In the genomic region with DNA sequence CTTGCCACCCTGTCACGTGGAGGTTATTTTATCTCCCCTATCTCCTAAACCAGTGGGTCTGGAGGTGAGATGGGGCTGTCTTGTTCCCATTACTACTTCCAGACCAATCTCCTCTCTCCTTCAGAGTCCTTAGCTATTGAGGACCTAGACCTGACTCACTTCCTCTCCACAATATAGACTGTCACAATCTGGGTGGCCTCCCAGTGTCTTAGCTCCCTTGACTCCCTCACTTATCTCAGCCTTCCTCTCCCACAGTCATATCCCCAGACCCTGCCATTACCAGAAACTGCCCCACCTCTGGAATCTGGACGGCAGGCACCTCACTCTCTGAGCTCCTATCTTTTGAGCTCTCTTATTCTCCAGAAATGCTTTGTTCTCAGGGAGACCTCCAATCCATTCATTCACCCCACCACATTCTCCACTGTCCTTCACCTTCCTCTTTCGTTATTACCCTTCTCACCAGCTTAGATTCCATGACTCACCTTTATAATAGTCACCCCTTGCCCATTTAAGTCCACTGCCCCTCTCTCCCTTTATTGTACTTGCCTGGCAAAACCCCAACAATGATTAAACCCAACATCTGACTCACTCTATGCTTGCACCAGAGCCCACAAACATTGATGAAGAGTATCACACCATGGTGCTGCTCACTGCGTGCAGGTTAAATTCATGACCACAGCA, we compare ENCODE assay signal across 16 cellular contexts. TPM values are rescaled to one million over a fixed set of nuclear protein-coding genes. Genes with fewer than 3 reads are reported as not detected.
DNase-seq lines count a peak whose midpoint lies in the region; ATAC-seq, FAIRE-seq and TF ChIP-seq lines count a peak whose summit lies in the region.
"Had no signal": no experiment of that assay in that cellular context is flagged by ENCODE, and none has a peak within 500 bp of the region (broad histone marks: within the 10 kb centered on the region; RNA-seq: fewer than 3 reads in every experiment).

No MANE protein-coding gene starts in this region.

- no peaks in the 10 kb centered on the region for H3K9me3 Mint-ChIP-seq in activated T-cell treated with anti-CD3 and anti-CD28 coated beads, Interleukin-2, amount 50 U/mL, for 24 hours

- H3K36me3 ChIP-seq in endothelial cell of umbilical vein (ENCODE audit: control insufficient read depth in 2 of 2, extremely low read depth in 1 of 2, insufficient read depth in 2 of 2, low read length in 2 of 2): no peaks in the 10 kb centered on the region
- H3K36me3 ChIP-seq in OCI-LY7 (ENCODE audit: insufficient read depth, low read length): no peaks in the 10 kb centered on the region
- H3K36me3 ChIP-seq: brain microvascular endothelial cell had no signal

- no peak overlapping the region for H3K4me3 Mint-ChIP-seq in activated T-cell treated with anti-CD3 and anti-CD28 coated beads, Interleukin-2, amount 50 U/mL, for 24 hours
- H3K4me3 Mint-ChIP-seq: IgD-negative memory B cell had no signal

- peak; percentile 45 for ATAC-seq in GM21786 (IDR thresholded peaks at IDR 0.05; ENCODE audit: unreplicated experiment)
- ATAC-seq: left cardiac atrium had no signal

- no peak overlapping the region for H2AFZ ChIP-seq in endothelial cell of umbilical vein (ENCODE audit: low read depth, low read length)
- H2AFZ ChIP-seq in OCI-LY7 (ENCODE audit: low read length): no peak overlapping the region

- no peaks in the 10 kb centered on the region for H3K9me1 ChIP-seq in endothelial cell of umbilical vein (replicated peaks; ENCODE audit: control insufficient read depth, extremely low read depth, insufficient read depth, low read length)

- no peaks in the 10 kb centered on the region for H3K36me3 Mint-ChIP-seq in activated T-cell treated with anti-CD3 and anti-CD28 coated beads, Interleukin-2, amount 50 U/mL, for 24 hours (ENCODE audit: low read depth)
- H3K36me3 Mint-ChIP-seq: IgD-negative memory B cell had no signal

- DNase-seq in Caki2 (ENCODE audit: low read depth) (peak; percentile 44), NCI-H69 (lab: John Stamatoyannopoulos, UW) (peak; percentile 15), endothelial cell of umbilical vein (ENCODE audit: low read depth, low spot score) (no peak), OCI-LY7 (ENCODE audit: low spot score) (no peak), iPS-NIHi7 (ENCODE audit: extremely low spot score) (no peak)
- DNase-seq in stimulated activated CD4-positive, alpha-beta T cell treated with anti-CD3 and anti-CD28 coated beads, Interleukin-2, amount 100 ng/mL, for 48 hours: no peak
- no peak for DNase-seq in activated T-cell treated with anti-CD3 and anti-CD28 coated beads, Interleukin-2, amount 50 U/mL, for 24 hours
- DNase-seq: brain microvascular endothelial cell; DMS53; effector memory CD4-positive, alpha-beta T cell; left cardiac atrium; NCI-H1694 treated with DMSO at 0.1 percent for 48 hours; SW 1271 had no signal

- BruUV-seq in endothelial cell of umbilical vein (replicated peaks; lab: Mats Ljungman, UMichigan) (no TSS peak), OCI-LY7 (replicated peaks; lab: Mats Ljungman, UMichigan) (no TSS peak)

- peaks cover 19 to 35% of the 10 kb centered on the region in 2 experiments for H3K27me3 ChIP-seq in endothelial cell of umbilical vein (ENCODE audit: control insufficient read depth in 2 of 2, insufficient read depth in 2 of 2, low read length in 2 of 2)

- peaks cover 2% of the 10 kb centered on the region for H3K4me1 Mint-ChIP-seq in activated T-cell treated with anti-CD3 and anti-CD28 coated beads, Interleukin-2, amount 50 U/mL, for 24 hours (ENCODE audit: low read depth)
- H3K4me1 Mint-ChIP-seq: IgD-negative memory B cell had no signal

- H3K79me2 ChIP-seq in endothelial cell of umbilical vein (ENCODE audit: control insufficient read depth, insufficient read depth, low read length): no peaks in the 10 kb centered on the region
- H3K79me2 ChIP-seq in OCI-LY7 (ENCODE audit: insufficient read depth, low read depth, low read length): no peaks in the 10 kb centered on the region

- H3K9me2 ChIP-seq in OCI-LY7 (ENCODE audit: insufficient read depth, low read length): no peaks in the 10 kb centered on the region

- H3K27me3 Mint-ChIP-seq in activated T-cell treated with anti-CD3 and anti-CD28 coated beads, Interleukin-2, amount 50 U/mL, for 24 hours: peaks cover 56% of the 10 kb centered on the region

- H3K4me3 ChIP-seq in endothelial cell of umbilical vein (replicated peaks in 1 of 3; ENCODE audit: insufficient read depth in 1 of 3, low read depth in 1 of 3, low read length in 3 of 3) (no peak overlapping the region), OCI-LY7 (ENCODE audit: low read depth, low read length, poor library complexity, severe bottlenecking) (no peak overlapping the region)

- TF ChIP-seq CTCF in endothelial cell of umbilical vein (IDR thresholded peaks at IDR 0.05; ENCODE audit: extremely low read depth in 1 of 2, insufficient read depth in 1 of 2, low read depth in 1 of 2, low read length in 2 of 2) (no peak), OCI-LY7 (conservative IDR thresholded peaks at IDR 0.05; ENCODE audit: low read length) (no peak)

- H3K4me2 ChIP-seq in endothelial cell of umbilical vein (ENCODE audit: insufficient read depth, low read length): no peak overlapping the region
- H3K4me2 ChIP-seq in OCI-LY7 (ENCODE audit: low read length): no peak overlapping the region

- H3K4me1 ChIP-seq in endothelial cell of umbilical vein (ENCODE audit: control insufficient read depth, extremely low read depth, insufficient read depth, low read length) (no peaks in the 10 kb centered on the region), OCI-LY7 (ENCODE audit: insufficient read depth, low read length, poor library complexity, severe bottlenecking) (no peaks in the 10 kb centered on the region)

- in situ Hi-C loops in Caki2 (cut with HindIII; ENCODE audit: low pct_unique_long_range_greater_than_20kb, low sequenced_read_pairs): no loop called here

- intact Hi-C loops in endothelial cell of umbilical vein (cut with micrococcal nuclease): no loop called here
- intact Hi-C loops in OCI-LY7 (cut with micrococcal nuclease; ENCODE audit: unreplicated experiment): no loop called here

- FAIRE-seq in endothelial cell of umbilical vein (lab: Jason Lieb, UNC): no peak

- no peak overlapping the region for H3K27ac Mint-ChIP-seq in activated T-cell treated with anti-CD3 and anti-CD28 coated beads, Interleukin-2, amount 50 U/mL, for 24 hours
- H3K27ac Mint-ChIP-seq: IgD-negative memory B cell had no signal

- CTCF ChIA-PET in endothelial cell of umbilical vein (lab: Charles Lee) (interaction anchor here (0.8 to 2.6 kb wide), 3 partner anchors 8 to 874 kb away, joined by 3 to 8 read pairs (median 3); no protein-coding TSS in a partner anchor), OCI-LY7 (lab: Charles Lee; ENCODE audit: unreplicated experiment) (no interaction called here)

- H3K9me3 ChIP-seq in endothelial cell of umbilical vein (replicated peaks; ENCODE audit: control insufficient read depth, insufficient read depth, low read length) (no peaks in the 10 kb centered on the region), OCI-LY7 (ENCODE audit: low read length) (no peaks in the 10 kb centered on the region)

- no peak overlapping the region for H3K9ac ChIP-seq in endothelial cell of umbilical vein (replicated peaks; ENCODE audit: extremely low read depth, insufficient read depth, low read length)

- H3K27ac ChIP-seq in endothelial cell of umbilical vein (ENCODE audit: insufficient read depth, low read depth, low read length): no peak overlapping the region
- H3K27ac ChIP-seq in OCI-LY7 (ENCODE audit: low read depth, low read length, poor library complexity, severe bottlenecking): no peak overlapping the region
- H3K27ac ChIP-seq: brain microvascular endothelial cell had no signal

- dilution Hi-C loops in endothelial cell of umbilical vein (cut with MboI; ENCODE audit: extremely low pct_ligation_motif_present, low sequenced_read_pairs): no loop called here

- TF ChIP-seq POLR2A in endothelial cell of umbilical vein (IDR thresholded peaks at IDR 0.05; ENCODE audit: low read depth, low read length): no peak

- POLR2A ChIA-PET in endothelial cell of umbilical vein (lab: Charles Lee): no interaction called here
- POLR2A ChIA-PET in OCI-LY7 (lab: Charles Lee): no interaction called here

- H4K20me1 ChIP-seq in endothelial cell of umbilical vein (replicated peaks; ENCODE audit: control insufficient read depth, extremely low read depth, insufficient read depth, low read length) (no peaks in the 10 kb centered on the region), OCI-LY7 (ENCODE audit: insufficient read depth, low read length) (no peaks in the 10 kb centered on the region)

TF ChIP-seq in endothelial cell of umbilical vein, 7 proteins besides CTCF, POLR2A, EP300 and RAD21:
- TF ChIP-seq GATA2 (IDR thresholded peaks at IDR 0.05; ENCODE audit: insufficient read depth, insufficient read length, low read depth, low read length): no peak
- TF ChIP-seq FOS (IDR thresholded peaks at IDR 0.05; ENCODE audit: borderline replicate concordance, insufficient read depth, low read length): peak; percentile 27

RNA-seq across cellular contexts. Expression of gene SIX3, which starts 23.3 kb away (rescaled TPM):
- total RNA-seq in Caki2 (2014; rRNA removed; shearing (Covaris generic); ENCODE audit: low replicate concordance): not detected in 2 replicates
- total RNA-seq in endothelial cell of umbilical vein (not detected in 2 replicates), OCI-LY7 (2022) (not detected in 2 replicates)
- polyA plus RNA-seq in endothelial cell of umbilical vein: not detected in 2 replicates
- polyA plus RNA-seq in endothelial cell of umbilical vein (2011; cell fraction: cytosol; rRNA removed): not detected in 2 replicates
- polyA plus RNA-seq in endothelial cell of umbilical vein (2011; cell fraction: nucleus; rRNA removed): not detected in 2 replicates
- polyA plus RNA-seq in endothelial cell of umbilical vein (2012): not detected in 2 replicates
- not detected in 2 replicates for polyA minus RNA-seq in endothelial cell of umbilical vein
- not detected for polyA minus RNA-seq in endothelial cell of umbilical vein (2011; cell fraction: cytosol; rRNA and poly(A)+ RNA removed)
- not detected in 2 replicates for polyA minus RNA-seq in endothelial cell of umbilical vein (2011; cell fraction: nucleus; rRNA and poly(A)+ RNA removed)
- not detected in 2 replicates for total RNA-seq in OCI-LY7 (2014; rRNA removed; shearing (Covaris generic))
- total RNA-seq: left cardiac atrium, posterior vena cava had no signal
- polyA plus RNA-seq: IgD-negative memory B cell had no signal

Comparison
In these comparisons a context has a peak if more than half of its experiments do, and no peak if none do; other contexts are left out.
1. DNase-seq: peak in Caki2 (single experiment) and NCI-H69 (single experiment); none in endothelial cell of umbilical vein (single experiment), OCI-LY7 (single experiment), stimulated activated CD4-positive, alpha-beta T cell treated with anti-CD3 and anti-CD28 coated beads, Interleukin-2, amount 100 ng/mL, for 48 hours (0 of 2), activated T-cell treated with anti-CD3 and anti-CD28 coated beads, Interleukin-2, amount 50 U/mL, for 24 hours (single experiment) and iPS-NIHi7 (single experiment).